8 cellular contexts compared by ENCODE assay signal in the genomic region with DNA sequence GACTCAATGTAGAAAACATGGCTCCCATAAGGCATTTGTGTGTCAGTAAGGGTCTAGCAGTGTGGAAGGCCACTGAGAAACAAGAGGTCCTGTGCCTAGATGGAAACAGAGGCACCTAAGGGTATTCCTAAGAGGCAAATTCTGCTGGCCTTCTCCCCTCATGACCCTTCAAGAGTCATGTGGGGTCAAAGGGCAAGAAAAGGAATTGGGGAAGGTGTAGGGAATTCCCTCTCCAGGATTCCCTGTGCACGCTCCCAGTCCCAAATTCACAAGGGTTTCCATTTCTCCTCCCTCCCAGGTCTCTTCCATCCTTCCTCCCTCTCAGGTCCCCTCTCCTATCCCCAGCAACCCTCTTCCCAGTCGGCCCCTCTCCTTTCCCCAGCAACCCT. TPM values are rescaled to one million over a fixed set of nuclear protein-coding genes. Genes with fewer than 3 reads are reported as not detected.
DNase-seq lines count a peak whose midpoint lies in the region; ATAC-seq, FAIRE-seq and TF ChIP-seq lines count a peak whose summit lies in the region.

No MANE protein-coding gene starts in this region.

- H2AFZ ChIP-seq in OCI-LY1 (ENCODE audit: low read length) (no peak overlapping the region), neural progenitor cell (replicated peaks) (no peak overlapping the region)

- H4K20me1 ChIP-seq in OCI-LY1 (ENCODE audit: insufficient read depth, low read length) (no peaks in the 10 kb centered on the region), neural progenitor cell (ENCODE audit: low read depth) (peaks cover 31% of the 10 kb centered on the region)

- no peak for ATAC-seq in GM18519 (IDR thresholded peaks at IDR 0.05; ENCODE audit: low FRiP score, unreplicated experiment)

- H3K9me2 ChIP-seq in OCI-LY1 (ENCODE audit: low read depth, low read length): no peaks in the 10 kb centered on the region

- peaks cover 4% of the 10 kb centered on the region for H3K27me3 Mint-ChIP-seq in neural progenitor cell (ENCODE audit: insufficient read depth, low read depth)

- H3K9ac ChIP-seq in OCI-LY1 (ENCODE audit: low read length) (peak overlapping the region; percentile 96), endocrine pancreas (ENCODE audit: control insufficient read depth, insufficient read depth, low read length) (peak overlapping the region; percentile 88), neural progenitor cell (peak overlapping the region; percentile 97)

- H3K9me3 Mint-ChIP-seq in neural progenitor cell: no peaks in the 10 kb centered on the region

- H3K27ac Mint-ChIP-seq in neural progenitor cell: peak overlapping the region; percentile 83

- peaks cover 17% of the 10 kb centered on the region for H3K36me3 Mint-ChIP-seq in neural progenitor cell

- H3K36me3 ChIP-seq in OCI-LY1 (ENCODE audit: insufficient read depth, low read length): peaks cover 16% of the 10 kb centered on the region; the same call in 1 of the 2 replicates
- no peaks in the 10 kb centered on the region for H3K36me3 ChIP-seq in endocrine pancreas (ENCODE audit: control insufficient read depth, insufficient read depth, low read length)
- H3K36me3 ChIP-seq in neural progenitor cell: no peaks in the 10 kb centered on the region

- FAIRE-seq in GM12891 (lab: Jason Lieb, UNC): no peak

- H3K4me3 ChIP-seq in OCI-LY1 (ENCODE audit: low read depth, low read length, poor library complexity, severe bottlenecking) (peak overlapping the region; percentile 91), endocrine pancreas (ENCODE audit: control insufficient read depth, insufficient read depth, low read length) (peak overlapping the region; percentile 66), neural progenitor cell (peak overlapping the region; percentile 99)

- H3K4me2 ChIP-seq in OCI-LY1 (ENCODE audit: low read length): peak overlapping the region; percentile 96
- peak overlapping the region; percentile 93 for H3K4me2 ChIP-seq in neural progenitor cell

- H3K27ac ChIP-seq in C4-2B (peak overlapping the region; percentile 81), OCI-LY1 (ENCODE audit: low read depth, low read length, poor library complexity, severe bottlenecking) (peak overlapping the region; percentile 20), neural progenitor cell (peak overlapping the region; percentile 49)

- H3K4me1 ChIP-seq in OCI-LY1 (ENCODE audit: insufficient read depth, low read length, severe bottlenecking): peaks cover 56% of the 10 kb centered on the region
- H3K4me1 ChIP-seq in endocrine pancreas (ENCODE audit: control insufficient read depth, insufficient read depth, low read length): peaks cover 22% of the 10 kb centered on the region
- H3K4me1 ChIP-seq in neural progenitor cell: peaks cover 24% of the 10 kb centered on the region

- H3F3A ChIP-seq in OCI-LY1 (ENCODE audit: insufficient read depth, low read length): no peaks in the 10 kb centered on the region
- peaks cover 20% of the 10 kb centered on the region for H3F3A ChIP-seq in neural progenitor cell (ENCODE audit: low read depth)

- no peak for TF ChIP-seq POLR2A in GM12891 (IDR thresholded peaks at IDR 0.05; ENCODE audit: low read depth, low read length)

- H3K27me3 ChIP-seq in OCI-LY1 (ENCODE audit: insufficient read depth, low read length) (no peaks in the 10 kb centered on the region), endocrine pancreas (ENCODE audit: control insufficient read depth, insufficient read depth, low read length) (no peaks in the 10 kb centered on the region), neural progenitor cell (no peaks in the 10 kb centered on the region)

- DNase-seq in neural progenitor cell (ENCODE audit: low spot score) (no peak), GM12891 (ENCODE audit: insufficient read length, low spot score) (no peak), cerebellar nuclear complex (lab: John Stamatoyannopoulos, UW) (no peak), medulla oblongata (ENCODE audit: extremely low spot score) (no peak)

- TF ChIP-seq CTCF in C4-2B (conservative IDR thresholded peaks at IDR 0.05) (no peak), OCI-LY1 (IDR thresholded peaks at IDR 0.05; ENCODE audit: low read length) (no peak), neural progenitor cell (IDR thresholded peaks at IDR 0.05) (no peak)

- no peaks in the 10 kb centered on the region for H3K9me3 ChIP-seq in OCI-LY1 (ENCODE audit: low read length)
- no peaks in the 10 kb centered on the region for H3K9me3 ChIP-seq in endocrine pancreas (ENCODE audit: control insufficient read depth, low read length)
- no peaks in the 10 kb centered on the region for H3K9me3 ChIP-seq in neural progenitor cell (ENCODE audit: low read depth)

- H3K79me2 ChIP-seq in OCI-LY1 (ENCODE audit: insufficient read depth, low read length): peaks cover 12% of the 10 kb centered on the region; the same call in 1 of the 2 replicates
- H3K79me2 ChIP-seq in neural progenitor cell (ENCODE audit: low read depth): peaks cover 67% of the 10 kb centered on the region

- peaks cover 35% of the 10 kb centered on the region for H3K4me1 Mint-ChIP-seq in neural progenitor cell

- peak overlapping the region; percentile 97 for H3K4me3 Mint-ChIP-seq in neural progenitor cell

TF ChIP-seq in GM12891, 5 proteins besides CTCF, POLR2A, EP300 and RAD21:
- TF ChIP-seq POU2F2 (IDR thresholded peaks at IDR 0.05; ENCODE audit: low read depth, low read length): no peak
- TF ChIP-seq SPI1 (IDR thresholded peaks at IDR 0.05; ENCODE audit: low read depth, low read length): no peak
- no peak for TF ChIP-seq PAX5 (IDR thresholded peaks at IDR 0.05; ENCODE audit: insufficient read depth, low read length, severe bottlenecking)
- no peak for TF ChIP-seq TAF1 (IDR thresholded peaks at IDR 0.05; ENCODE audit: low read depth, low read length)
- TF ChIP-seq POLR2AphosphoS5 (IDR thresholded peaks at IDR 0.05; ENCODE audit: low read depth, low read length): no peak

RNA-seq across cellular contexts. Expression of gene AGPAT1, which starts 0.6 kb away (rescaled TPM):
- 46.9 and 105 TPM in 2 replicates for total RNA-seq in neural progenitor cell (ENCODE audit: low replicate concordance)
- polyA plus RNA-seq in GM12891 (2012; ENCODE audit: low read depth, missing spikeins): 26.8 TPM

RNA-seq across cellular contexts. Expression of gene RNF5, which starts 2.9 kb away (rescaled TPM):
- 129 and 169 TPM in 2 replicates for total RNA-seq in neural progenitor cell (ENCODE audit: low replicate concordance)
- 97.5 TPM for polyA plus RNA-seq in GM12891 (2012; ENCODE audit: low read depth, missing spikeins)

RNA-seq across cellular contexts. Expression of gene AGER, which starts 8.7 kb away (rescaled TPM):
- 1.1 and 1.4 TPM in 2 replicates for total RNA-seq in neural progenitor cell (ENCODE audit: low replicate concordance)
- polyA plus RNA-seq in GM12891 (2012; ENCODE audit: low read depth, missing spikeins): 12.8 TPM

RNA-seq across cellular contexts. Expression of gene EGFL8, which starts 10.9 kb away (rescaled TPM):
- 3.8 and 16.1 TPM in 2 replicates for total RNA-seq in neural progenitor cell (ENCODE audit: low replicate concordance)
- polyA plus RNA-seq in GM12891 (2012; ENCODE audit: low read depth, missing spikeins): 2.4 TPM

RNA-seq across cellular contexts. Expression of gene PBX2, which starts 14.7 kb away (rescaled TPM):
- total RNA-seq in neural progenitor cell (ENCODE audit: low replicate concordance): 53.3 and 114 TPM in 2 replicates
- polyA plus RNA-seq in GM12891 (2012; ENCODE audit: low read depth, missing spikeins): 53.1 TPM

Comparison
In these comparisons a context has a peak if more than half of its experiments do, and no peak if none do; other contexts are left out.
1. H3K27ac ChIP-seq: peak in every context shown above with its lines; median percentile 81 in C4-2B; 49 in neural progenitor cell; 20 in OCI-LY1.